In genomic region chr19:41265376-41266153, GRCh38 we compare ENCODE assay signal across 8 cellular contexts. TPM values are rescaled to one million over a fixed set of nuclear protein-coding genes. Genes with fewer than 3 reads are reported as not detected.
A peak's percentile ranks its signal among the peaks of the same experiment; 100 is the strongest.
DNase-seq lines count a peak whose midpoint lies in the region; ATAC-seq and TF ChIP-seq lines count a peak whose summit lies in the region.

No MANE protein-coding gene starts in this region.

- no peak for ATAC-seq in HG03565 (IDR thresholded peaks at IDR 0.05; ENCODE audit: unreplicated experiment)
- ATAC-seq in GM18858 (IDR thresholded peaks at IDR 0.05; ENCODE audit: unreplicated experiment) = no peak

- peaks cover 31% of the 10 kb centered on the region for H3K36me3 ChIP-seq in suprapubic skin

- no peak for TF ChIP-seq EP300 in suprapubic skin (IDR thresholded peaks at IDR 0.05)

- in situ Hi-C loops in astrocyte of the spinal cord (cut with HindIII; ENCODE audit: low sequenced_read_pairs) = no loop called here

- H3K4me3 ChIP-seq in astrocyte of the spinal cord (ENCODE audit: low read depth, low read length) (peak overlapping the region; percentile 94), suprapubic skin (peak overlapping the region; percentile 83)

- H3K4me1 ChIP-seq in suprapubic skin = peaks cover 41% of the 10 kb centered on the region

- peak; percentile 45 for DNase-seq in ELR (ENCODE audit: low read depth)
- DNase-seq in NAMALWA (ENCODE audit: low spot score) = peak; percentile 30
- peak; percentile 28 for DNase-seq in astrocyte of the spinal cord (ENCODE audit: low read depth, low spot score)
- DNase-seq in left kidney (ENCODE audit: low read depth, low spot score) = peak; percentile 75
- DNase-seq in suprapubic skin (ENCODE audit: low spot score in 2 of 2) = no peak
- no peak for DNase-seq in NCI-H1105 treated with DMSO at 0.1 percent for 48 hours (lab: John Stamatoyannopoulos, UW)

- WGBS in suprapubic skin = 17% methylated on average over 17 of the region's 17 CpGs

- peak overlapping the region; percentile 99 for H3K27ac ChIP-seq in suprapubic skin

- no peaks in the 10 kb centered on the region for H3K9me3 ChIP-seq in suprapubic skin

- no peaks in the 10 kb centered on the region for H3K27me3 ChIP-seq in suprapubic skin

- no peak for TF ChIP-seq POLR2A in suprapubic skin (IDR thresholded peaks at IDR 0.05)

- TF ChIP-seq CTCF in astrocyte of the spinal cord (IDR thresholded peaks at IDR 0.05; ENCODE audit: low read depth, low read length) (no peak), suprapubic skin (IDR thresholded peaks at IDR 0.05) (no peak)

RNA-seq across cellular contexts. Expression of gene HNRNPUL1, which starts 1.4 kb away (rescaled TPM):
- 100 to 1,000 TPM; 140 to 213 (median 188) TPM for total RNA-seq in suprapubic skin

RNA-seq across cellular contexts. Expression of gene CCDC97, which starts 44.4 kb away (rescaled TPM):
- total RNA-seq in suprapubic skin = 10 to 100 TPM; 13.4 to 30.0 (median 18.5) TPM

RNA-seq across cellular contexts. Expression of gene AXL, which starts 46.5 kb away (rescaled TPM):
- 10 to 100 TPM; 18.2 to 35.8 (median 28.3) TPM for total RNA-seq in suprapubic skin

Comparison
In these comparisons a context has a peak if more than half of its experiments do, and no peak if none do; other contexts are left out.
1. DNase-seq: peak in ELR (single experiment), NAMALWA (single experiment), astrocyte of the spinal cord (single experiment) and left kidney (single experiment); none in suprapubic skin (0 of 2) and NCI-H1105 treated with DMSO at 0.1 percent for 48 hours (single experiment).